17 cellular contexts compared by ENCODE assay signal in genomic region chr12:67428431-67428830, GRCh38.
"Had no signal": no experiment of that assay in that cellular context is flagged by ENCODE, and none has a peak within 500 bp of the region (broad histone marks: within the 10 kb centered on the region; RNA-seq: fewer than 3 reads in every experiment).

No MANE protein-coding gene starts in this region.

- H3K9me3 ChIP-seq: gastrocnemius medialis, heart left ventricle, tibial artery had no signal

- DNase-seq: activated CD4-positive, alpha-beta T cell treated with anti-CD3 and anti-CD28 coated beads, Interleukin-2, amount 50 U/mL, for 1 hour; activated naive CD4-positive, alpha-beta T cell treated with anti-CD3 and anti-CD28 coated beads for 36 hours; activated naive CD8-positive, alpha-beta T cell treated with anti-CD3 and anti-CD28 coated beads, Interleukin-2, amount 50 U/mL, for 24 hours; aorta; cerebellar nuclear complex; dermis blood vessel endothelial cell; gastrocnemius medialis; heart left ventricle; naive thymus-derived CD4-positive, alpha-beta T cell; retina; stimulated activated CD4-positive, alpha-beta T cell treated with anti-CD3 and anti-CD28 coated beads, Interleukin-4, amount 100 ng/mL, for 1 hour; stimulated activated naive B cell treated with anti-CD40 and anti-IgM and Interleukin-4, amounts not matched to agents 10 μg/mL and 1 μg/mL and 100 μg/mL, for 72 hours; tibial artery had no signal

- ATAC-seq: activated CD4-positive, CD25-positive, alpha-beta regulatory T cell treated with anti-CD3 and anti-CD28 coated beads, Interleukin-2, amount 50 U/mL, for 24 hours; activated naive CD8-positive, alpha-beta T cell treated with anti-CD3 and anti-CD28 coated beads, Interleukin-2, amount 50 U/mL, for 24 hours; gastrocnemius medialis; heart left ventricle; naive thymus-derived CD4-positive, alpha-beta T cell; stimulated activated naive B cell treated with anti-CD40 and anti-IgM and Interleukin-4, amounts not matched to agents 10 μg/mL and 1 μg/mL and 100 μg/mL, for 72 hours had no signal

- H3K27ac Mint-ChIP-seq: activated naive CD4-positive, alpha-beta T cell treated with anti-CD3 and anti-CD28 coated beads for 36 hours; activated naive CD8-positive, alpha-beta T cell treated with anti-CD3 and anti-CD28 coated beads, Interleukin-2, amount 50 U/mL, for 24 hours; activated T-helper 1 cell treated with anti-CD3 and anti-CD28 coated beads, Interleukin-12 subunit alpha, Interleukin-12 subunit beta, Interleukin-2, Interleukin-4 antibody, amounts not matched to agents 30 ng/mL and 10 ng/mL and 1 ng/mL, durations not matched to agents 14 hours and 24 hours and 36 hours; naive thymus-derived CD4-positive, alpha-beta T cell; stimulated activated naive B cell treated with anti-CD40 and anti-IgM and Interleukin-4, amounts not matched to agents 10 μg/mL and 1 μg/mL and 100 μg/mL, for 72 hours; T-helper 2 cell treated with Interferon-gamma antibody and Interleukin-4, amounts not matched to agents 5 μg/mL and 100 μg/mL, for 36 hours had no signal

- H3K27ac ChIP-seq: gastrocnemius medialis, heart left ventricle, parathyroid adenoma, tibial artery had no signal

- H3K27me3 ChIP-seq: gastrocnemius medialis, heart left ventricle, tibial artery had no signal

- H3K36me3 Mint-ChIP-seq: stimulated activated naive B cell treated with anti-CD40 and anti-IgM and Interleukin-4, amounts not matched to agents 10 μg/mL and 1 μg/mL and 100 μg/mL, for 72 hours had no signal

- H3K27me3 Mint-ChIP-seq: activated naive CD8-positive, alpha-beta T cell treated with anti-CD3 and anti-CD28 coated beads, Interleukin-2, amount 50 U/mL, for 24 hours had no signal

- H3K36me3 ChIP-seq: gastrocnemius medialis, heart left ventricle, tibial artery had no signal

- H3K4me3 ChIP-seq: gastrocnemius medialis, heart left ventricle, tibial artery had no signal

- H3K4me3 Mint-ChIP-seq: activated naive CD4-positive, alpha-beta T cell treated with anti-CD3 and anti-CD28 coated beads for 36 hours; activated naive CD8-positive, alpha-beta T cell treated with anti-CD3 and anti-CD28 coated beads, Interleukin-2, amount 50 U/mL, for 24 hours; activated T-helper 1 cell treated with anti-CD3 and anti-CD28 coated beads, Interleukin-12 subunit alpha, Interleukin-12 subunit beta, Interleukin-2, Interleukin-4 antibody, amounts not matched to agents 30 ng/mL and 10 ng/mL and 1 ng/mL, durations not matched to agents 14 hours and 24 hours and 36 hours; naive thymus-derived CD4-positive, alpha-beta T cell; stimulated activated naive B cell treated with anti-CD40 and anti-IgM and Interleukin-4, amounts not matched to agents 10 μg/mL and 1 μg/mL and 100 μg/mL, for 72 hours; T-helper 2 cell treated with Interferon-gamma antibody and Interleukin-4, amounts not matched to agents 5 μg/mL and 100 μg/mL, for 36 hours had no signal

- H3K9me3 Mint-ChIP-seq: activated naive CD4-positive, alpha-beta T cell treated with anti-CD3 and anti-CD28 coated beads for 36 hours; activated naive CD8-positive, alpha-beta T cell treated with anti-CD3 and anti-CD28 coated beads, Interleukin-2, amount 50 U/mL, for 24 hours; activated T-helper 1 cell treated with anti-CD3 and anti-CD28 coated beads, Interleukin-12 subunit alpha, Interleukin-12 subunit beta, Interleukin-2, Interleukin-4 antibody, amounts not matched to agents 30 ng/mL and 10 ng/mL and 1 ng/mL, durations not matched to agents 14 hours and 24 hours and 36 hours; stimulated activated naive B cell treated with anti-CD40 and anti-IgM and Interleukin-4, amounts not matched to agents 10 μg/mL and 1 μg/mL and 100 μg/mL, for 72 hours; T-helper 2 cell treated with Interferon-gamma antibody and Interleukin-4, amounts not matched to agents 5 μg/mL and 100 μg/mL, for 36 hours had no signal

- H3K4me1 Mint-ChIP-seq: stimulated activated naive B cell treated with anti-CD40 and anti-IgM and Interleukin-4, amounts not matched to agents 10 μg/mL and 1 μg/mL and 100 μg/mL, for 72 hours had no signal
